33 cellular contexts compared by ENCODE assay signal in the genomic region with DNA sequence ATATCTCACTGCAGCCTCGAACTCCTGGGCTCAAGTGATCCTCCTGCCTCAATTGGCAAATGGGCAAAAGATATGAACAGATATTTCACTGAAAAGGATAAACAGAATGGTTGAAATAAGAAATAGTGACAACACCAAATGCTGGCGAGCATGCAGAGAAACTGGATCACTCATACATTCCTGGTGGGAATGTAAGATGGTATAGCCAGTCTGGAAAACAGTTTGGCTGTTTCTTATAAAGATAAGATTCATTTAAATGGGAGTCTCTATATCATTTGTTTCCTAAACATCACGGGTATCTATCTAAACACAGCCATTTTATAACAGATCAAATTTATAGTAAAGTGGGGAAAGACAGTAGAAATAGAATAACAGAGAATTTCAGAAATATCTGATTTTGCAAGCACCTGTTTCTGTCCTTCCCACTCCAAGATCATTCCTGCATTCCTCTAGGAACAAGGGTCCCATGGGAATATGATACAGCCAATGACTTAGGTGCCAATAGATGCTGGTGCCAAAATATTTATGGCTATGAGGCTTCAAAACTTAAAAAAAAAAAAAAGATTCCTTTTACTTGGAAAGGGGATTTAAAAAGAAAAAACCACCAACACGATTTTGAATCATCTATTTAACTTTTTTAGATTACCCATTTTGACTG.
"Had no signal": no experiment of that assay in that cellular context is flagged by ENCODE, and none has a peak within 500 bp of the region (broad histone marks: within the 10 kb centered on the region; RNA-seq: fewer than 3 reads in every experiment).

No MANE protein-coding gene starts in this region.

- H3K36me3 Mint-ChIP-seq: activated naive CD4-positive, alpha-beta T cell treated with anti-CD3 and anti-CD28 coated beads, Interleukin-2, amount 50 U/mL, for 72 hours had no signal

- H3K9me3 ChIP-seq: ascending aorta, breast epithelium, esophagus muscularis mucosa, gastroesophageal sphincter, heart right ventricle had no signal

- H3K36me3 ChIP-seq: breast epithelium, cardiac muscle cell, WERI-Rb-1 had no signal

- H3K4me3 ChIP-seq: ascending aorta, breast epithelium, cardiac muscle cell, coronary artery, dorsolateral prefrontal cortex, esophagus muscularis mucosa, gastroesophageal sphincter, heart right ventricle had no signal

- H3K27ac ChIP-seq: breast epithelium, cardiac muscle cell, coronary artery, dorsolateral prefrontal cortex, esophagus muscularis mucosa, gastroesophageal sphincter, heart right ventricle, WERI-Rb-1 had no signal

- H3K4me3 Mint-ChIP-seq: activated B cell treated with CpG ODN at 0.5 μM for 24 hours; activated CD8-positive, alpha-beta T cell treated with anti-CD3 and anti-CD28 coated beads for 36 hours; activated naive CD4-positive, alpha-beta T cell treated with anti-CD3 and anti-CD28 coated beads, Interleukin-2, amount 10 ng/mL, durations not matched to agents 7 days and 5 days; activated naive CD8-positive, alpha-beta T cell treated with anti-CD3 and anti-CD28 coated beads, Interleukin-2, amount 10 ng/mL, durations not matched to agents 7 days and 5 days; activated T-cell treated with anti-CD3 and anti-CD28 coated beads, Interleukin-2, amount 50 U/mL, for 4 hours; activated T-helper 17 cell treated with anti-CD3 and anti-CD28 coated beads, Interleukin-2, amount 50 U/mL, for 72 hours; brain; central memory CD8-positive, alpha-beta T cell; dendritic cell treated with granulocyte-macrophage colony-stimulating factor and Interleukin-4, amounts not matched to agents 40 ng/mL and 50 ng/mL, for 4 days; endodermal cell; T-helper 17 cell; T-helper 2 cell treated with Interferon-gamma antibody and Interleukin-4, amounts not matched to agents 5 μg/mL and 100 μg/mL, for 36 hours had no signal

- DNase-seq: activated B cell treated with CpG ODN at 0.5 μM for 24 hours; activated CD4-positive, alpha-beta T cell treated with anti-CD3 and anti-CD28 coated beads for 48 hours; activated CD4-positive, alpha-beta T cell treated with anti-CD3 and anti-CD28 coated beads, Interleukin-2, amount 50 U/mL, for 1 hour; activated CD4-positive, alpha-beta T cell treated with anti-CD3 and anti-CD28 coated beads, Interleukin-2, amount 50 U/mL, for 48 hours; activated CD8-positive, alpha-beta memory T cell treated with anti-CD3 and anti-CD28 coated beads for 24 hours; activated CD8-positive, alpha-beta T cell treated with anti-CD3 and anti-CD28 coated beads for 36 hours; activated gamma-delta T cell; activated naive CD4-positive, alpha-beta T cell; activated naive CD4-positive, alpha-beta T cell treated with anti-CD3 and anti-CD28 coated beads, Interleukin-2, amount 10 ng/mL, durations not matched to agents 7 days and 5 days; activated naive CD8-positive, alpha-beta T cell treated with anti-CD3 and anti-CD28 coated beads, Interleukin-2, amount 10 ng/mL, durations not matched to agents 7 days and 5 days; activated T-cell treated with anti-CD3 and anti-CD28 coated beads, Interleukin-2, amount 50 U/mL, for 4 hours; dorsolateral prefrontal cortex; effector memory CD4-positive, alpha-beta T cell; endodermal cell; erythroblast; foreskin melanocyte; heart right ventricle; T-helper 1 cell; T-helper 17 cell; T1000; WERI-Rb-1 had no signal

- H3K27ac Mint-ChIP-seq: activated B cell treated with CpG ODN at 0.5 μM for 24 hours; activated CD8-positive, alpha-beta T cell treated with anti-CD3 and anti-CD28 coated beads for 36 hours; activated naive CD4-positive, alpha-beta T cell treated with anti-CD3 and anti-CD28 coated beads, Interleukin-2, amount 10 ng/mL, durations not matched to agents 7 days and 5 days; activated naive CD4-positive, alpha-beta T cell treated with anti-CD3 and anti-CD28 coated beads, Interleukin-2, amount 50 U/mL, for 72 hours; activated naive CD8-positive, alpha-beta T cell treated with anti-CD3 and anti-CD28 coated beads, Interleukin-2, amount 10 ng/mL, durations not matched to agents 7 days and 5 days; activated T-helper 17 cell treated with anti-CD3 and anti-CD28 coated beads, Interleukin-2, amount 50 U/mL, for 72 hours; brain; dendritic cell treated with granulocyte-macrophage colony-stimulating factor and Interleukin-4, amounts not matched to agents 40 ng/mL and 50 ng/mL, for 4 days; endodermal cell; T-helper 2 cell treated with Interferon-gamma antibody and Interleukin-4, amounts not matched to agents 5 μg/mL and 100 μg/mL, for 36 hours had no signal

- H3K4me1 Mint-ChIP-seq: activated B cell treated with CpG ODN at 0.5 μM for 24 hours; activated naive CD4-positive, alpha-beta T cell treated with anti-CD3 and anti-CD28 coated beads, Interleukin-2, amount 10 ng/mL, durations not matched to agents 7 days and 5 days; activated naive CD8-positive, alpha-beta T cell treated with anti-CD3 and anti-CD28 coated beads, Interleukin-2, amount 10 ng/mL, durations not matched to agents 7 days and 5 days; activated T-helper 17 cell treated with anti-CD3 and anti-CD28 coated beads, Interleukin-2, amount 50 U/mL, for 72 hours; brain; central memory CD8-positive, alpha-beta T cell; endodermal cell had no signal

- H3K4me1 ChIP-seq: ascending aorta, breast epithelium, esophagus muscularis mucosa, gastroesophageal sphincter, heart right ventricle had no signal

- H3K27me3 Mint-ChIP-seq: activated B cell treated with CpG ODN at 0.5 μM for 24 hours; activated CD8-positive, alpha-beta T cell treated with anti-CD3 and anti-CD28 coated beads for 36 hours; activated naive CD4-positive, alpha-beta T cell treated with anti-CD3 and anti-CD28 coated beads, Interleukin-2, amount 10 ng/mL, durations not matched to agents 7 days and 5 days; activated naive CD8-positive, alpha-beta T cell treated with anti-CD3 and anti-CD28 coated beads, Interleukin-2, amount 10 ng/mL, durations not matched to agents 7 days and 5 days; activated T-helper 17 cell treated with anti-CD3 and anti-CD28 coated beads, Interleukin-2, amount 50 U/mL, for 72 hours; central memory CD8-positive, alpha-beta T cell; dendritic cell treated with granulocyte-macrophage colony-stimulating factor and Interleukin-4, amounts not matched to agents 40 ng/mL and 50 ng/mL, for 4 days; T-helper 17 cell had no signal

- H3K27me3 ChIP-seq: ascending aorta, breast epithelium, cardiac muscle cell, dorsolateral prefrontal cortex, esophagus muscularis mucosa, gastroesophageal sphincter, heart right ventricle had no signal

- H3K9me3 Mint-ChIP-seq: activated B cell treated with CpG ODN at 0.5 μM for 24 hours; activated CD8-positive, alpha-beta T cell treated with anti-CD3 and anti-CD28 coated beads for 36 hours; activated naive CD4-positive, alpha-beta T cell treated with anti-CD3 and anti-CD28 coated beads, Interleukin-2, amount 10 ng/mL, durations not matched to agents 7 days and 5 days; activated naive CD4-positive, alpha-beta T cell treated with anti-CD3 and anti-CD28 coated beads, Interleukin-2, amount 50 U/mL, for 72 hours; activated naive CD8-positive, alpha-beta T cell treated with anti-CD3 and anti-CD28 coated beads, Interleukin-2, amount 10 ng/mL, durations not matched to agents 7 days and 5 days; activated T-cell treated with anti-CD3 and anti-CD28 coated beads, Interleukin-2, amount 50 U/mL, for 4 hours; activated T-helper 17 cell treated with anti-CD3 and anti-CD28 coated beads, Interleukin-2, amount 50 U/mL, for 72 hours; brain; central memory CD8-positive, alpha-beta T cell; dendritic cell treated with granulocyte-macrophage colony-stimulating factor and Interleukin-4, amounts not matched to agents 40 ng/mL and 50 ng/mL, for 4 days; endodermal cell; T-helper 2 cell treated with Interferon-gamma antibody and Interleukin-4, amounts not matched to agents 5 μg/mL and 100 μg/mL, for 36 hours had no signal
